13 cellular contexts compared by ENCODE assay signal in genomic region chr3:171283248-171284222, GRCh38.
DNase-seq lines count a peak whose midpoint lies in the region; ATAC-seq lines count a peak whose summit lies in the region.
"Had no signal": no experiment of that assay in that cellular context is flagged by ENCODE, and none has a peak within 500 bp of the region (broad histone marks: within the 10 kb centered on the region; RNA-seq: fewer than 3 reads in every experiment).

No MANE protein-coding gene starts in this region.

- H4K20me1 ChIP-seq in GM23248 (ENCODE audit: insufficient read depth): no peaks in the 10 kb centered on the region

- peak overlapping the region; percentile 48 for H3K4me2 ChIP-seq in GM23248 (ENCODE audit: unreplicated experiment)

- peaks cover 37% of the 10 kb centered on the region for H3K4me1 ChIP-seq in GM23248 (ENCODE audit: insufficient read depth)

- no peaks in the 10 kb centered on the region for H3K27me3 Mint-ChIP-seq in activated naive CD8-positive, alpha-beta T cell treated with anti-CD3 and anti-CD28 coated beads, Interleukin-2, amount 50 U/mL, for 24 hours
- no peaks in the 10 kb centered on the region for H3K27me3 Mint-ChIP-seq in activated T-helper 2 cell treated with anti-CD3 and anti-CD28 coated beads, Interferon-gamma antibody, Interleukin-2, Interleukin-4, amounts not matched to agents 10 μg/mL and 5 μg/mL and 100 μg/mL, durations not matched to agents 14 hours and 24 hours and 36 hours (ENCODE audit: low read depth)
- H3K27me3 Mint-ChIP-seq: CD4-positive, alpha-beta memory T cell had no signal

- DNase-seq in GM23248: no peak
- no peak for DNase-seq in activated naive CD8-positive, alpha-beta T cell treated with anti-CD3 and anti-CD28 coated beads, Interleukin-2, amount 50 U/mL, for 24 hours
- DNase-seq in left ventricle myocardium superior: peak; percentile 50
- no peak for DNase-seq in stimulated activated CD4-positive, alpha-beta T cell treated with anti-CD3 and anti-CD28 coated beads, Interleukin-15, amount 100 ng/mL, for 24 hours
- DNase-seq in activated T-helper 2 cell treated with anti-CD3 and anti-CD28 coated beads, Interferon-gamma antibody, Interleukin-2, Interleukin-4, amounts not matched to agents 10 μg/mL and 5 μg/mL and 100 μg/mL, durations not matched to agents 14 hours and 24 hours and 36 hours (ENCODE audit: low spot score): no peak
- DNase-seq in central memory CD4-positive, alpha-beta T cell: no peak
- DNase-seq in GM03348 (ENCODE audit: low spot score): no peak
- DNase-seq: activated CD4-positive, alpha-beta T cell treated with anti-CD3 and anti-CD28 coated beads for 48 hours; activated naive CD4-positive, alpha-beta T cell treated with anti-CD3 and anti-CD28 coated beads, Interleukin-2, amount 50 U/mL, for 16 hours; CD4-positive, alpha-beta memory T cell had no signal

- WGBS in GM23248 (ENCODE audit: low coverage in 1 of 2, low lambda C conversion rate in 2 of 2, missing lambda C conversion rate in 2 of 2), 2 experiments: 67 to 71% methylated on average over 9 of the region's 9 CpGs

- peaks cover 58% of the 10 kb centered on the region for H3K4me1 Mint-ChIP-seq in activated naive CD8-positive, alpha-beta T cell treated with anti-CD3 and anti-CD28 coated beads, Interleukin-2, amount 50 U/mL, for 24 hours
- peaks cover 77% of the 10 kb centered on the region for H3K4me1 Mint-ChIP-seq in activated T-helper 2 cell treated with anti-CD3 and anti-CD28 coated beads, Interferon-gamma antibody, Interleukin-2, Interleukin-4, amounts not matched to agents 10 μg/mL and 5 μg/mL and 100 μg/mL, durations not matched to agents 14 hours and 24 hours and 36 hours (ENCODE audit: low read depth)

- intact Hi-C loops in left ventricle myocardium superior (cut with micrococcal nuclease): no loop called here
- intact Hi-C loops in activated T-helper 2 cell treated with anti-CD3 and anti-CD28 coated beads, Interferon-gamma antibody, Interleukin-2, Interleukin-4, amounts not matched to agents 10 μg/mL and 5 μg/mL and 100 μg/mL, durations not matched to agents 14 hours and 24 hours and 36 hours (cut with micrococcal nuclease): loop anchor here (10.0 kb wide), 1 partner anchor 1231 kb away; no protein-coding TSS in a partner anchor

- H3K4me3 ChIP-seq in GM23248 (no peak overlapping the region), skin epidermis (no peak overlapping the region)
- H3K4me3 ChIP-seq: pancreas had no signal

- no peak overlapping the region for H2AFZ ChIP-seq in GM23248

- in situ Hi-C loops in GM23248 (cut with MboI): no loop called here

- H3K27ac Mint-ChIP-seq in activated naive CD8-positive, alpha-beta T cell treated with anti-CD3 and anti-CD28 coated beads, Interleukin-2, amount 50 U/mL, for 24 hours: peak overlapping the region; percentile 7
- H3K27ac Mint-ChIP-seq in activated T-helper 2 cell treated with anti-CD3 and anti-CD28 coated beads, Interferon-gamma antibody, Interleukin-2, Interleukin-4, amounts not matched to agents 10 μg/mL and 5 μg/mL and 100 μg/mL, durations not matched to agents 14 hours and 24 hours and 36 hours: no peak overlapping the region

- no peaks in the 10 kb centered on the region for H3K9me2 ChIP-seq in GM23248 (ENCODE audit: insufficient read depth)

- H3K79me2 ChIP-seq in GM23248 (ENCODE audit: insufficient read depth): no peaks in the 10 kb centered on the region

- peak overlapping the region; percentile 98 for H3K27ac ChIP-seq in GM23248
- peak overlapping the region in 14 of 21 experiments; percentile 0 to 88 (median 46) for H3K27ac ChIP-seq in skin epidermis
- H3K27ac ChIP-seq: pancreas, RWPE1 had no signal

- H3K36me3 ChIP-seq in GM23248 (ENCODE audit: low read depth): no peaks in the 10 kb centered on the region
- H3K36me3 ChIP-seq: pancreas had no signal

- H3K9me3 ChIP-seq in GM23248 (ENCODE audit: low read depth): no peaks in the 10 kb centered on the region
- H3K9me3 ChIP-seq: pancreas had no signal

- H3K9me3 Mint-ChIP-seq in activated naive CD8-positive, alpha-beta T cell treated with anti-CD3 and anti-CD28 coated beads, Interleukin-2, amount 50 U/mL, for 24 hours: no peaks in the 10 kb centered on the region
- H3K9me3 Mint-ChIP-seq in activated T-helper 2 cell treated with anti-CD3 and anti-CD28 coated beads, Interferon-gamma antibody, Interleukin-2, Interleukin-4, amounts not matched to agents 10 μg/mL and 5 μg/mL and 100 μg/mL, durations not matched to agents 14 hours and 24 hours and 36 hours: no peaks in the 10 kb centered on the region
- H3K9me3 Mint-ChIP-seq: CD4-positive, alpha-beta memory T cell had no signal

- no peak for ATAC-seq in activated naive CD8-positive, alpha-beta T cell treated with anti-CD3 and anti-CD28 coated beads, Interleukin-2, amount 50 U/mL, for 24 hours
- ATAC-seq in left ventricle myocardium superior: peak; percentile 40

- H3K36me3 Mint-ChIP-seq in activated naive CD8-positive, alpha-beta T cell treated with anti-CD3 and anti-CD28 coated beads, Interleukin-2, amount 50 U/mL, for 24 hours (ENCODE audit: low read depth): no peaks in the 10 kb centered on the region
- peaks cover 32% of the 10 kb centered on the region for H3K36me3 Mint-ChIP-seq in activated T-helper 2 cell treated with anti-CD3 and anti-CD28 coated beads, Interferon-gamma antibody, Interleukin-2, Interleukin-4, amounts not matched to agents 10 μg/mL and 5 μg/mL and 100 μg/mL, durations not matched to agents 14 hours and 24 hours and 36 hours (ENCODE audit: low read depth)

- no peak overlapping the region for H3K4me3 Mint-ChIP-seq in activated naive CD8-positive, alpha-beta T cell treated with anti-CD3 and anti-CD28 coated beads, Interleukin-2, amount 50 U/mL, for 24 hours
- H3K4me3 Mint-ChIP-seq in activated T-helper 2 cell treated with anti-CD3 and anti-CD28 coated beads, Interferon-gamma antibody, Interleukin-2, Interleukin-4, amounts not matched to agents 10 μg/mL and 5 μg/mL and 100 μg/mL, durations not matched to agents 14 hours and 24 hours and 36 hours (ENCODE audit: low read depth): no peak overlapping the region

- H3K9ac ChIP-seq in GM23248: 0 out of 2 replicates have a peak overlapping the region, but pooled peaks have one; percentile 21

- H3F3A ChIP-seq in GM23248 (ENCODE audit: insufficient read depth): peaks cover 20% of the 10 kb centered on the region

- no peaks in the 10 kb centered on the region for H3K27me3 ChIP-seq in GM23248 (replicated peaks; ENCODE audit: insufficient read depth)
- H3K27me3 ChIP-seq: pancreas had no signal
